In genomic region chr17:73474370-73474988, GRCh38 we compare ENCODE assay signal across 8 cellular contexts.
DNase-seq lines count a peak whose midpoint lies in the region; ATAC-seq and TF ChIP-seq lines count a peak whose summit lies in the region.

No MANE protein-coding gene starts in this region.

- peaks cover 6% of the 10 kb centered on the region; the same call in 2 of the 3 replicates for H3K9me3 Mint-ChIP-seq in GM23338

- H3K27ac Mint-ChIP-seq in GM23338 = no peak overlapping the region

- no peak overlapping the region for H3K4me3 ChIP-seq in MG63
- H3K4me3 ChIP-seq in brain microvascular endothelial cell (ENCODE audit: low read depth, low read length) = no peak overlapping the region
- H3K4me3 ChIP-seq in GM23338 = no peak overlapping the region

- no peak overlapping the region for H3K4me3 Mint-ChIP-seq in GM23338

- no peak overlapping the region for H3K4me2 ChIP-seq in GM23338

- no peaks in the 10 kb centered on the region for H3K27me3 ChIP-seq in MG63
- no peaks in the 10 kb centered on the region for H3K27me3 ChIP-seq in brain microvascular endothelial cell (replicated peaks)
- H3K27me3 ChIP-seq in GM23338 (ENCODE audit: insufficient read depth) = no peaks in the 10 kb centered on the region

- peaks cover 21% of the 10 kb centered on the region for H3K4me1 Mint-ChIP-seq in GM23338

- no peaks in the 10 kb centered on the region for H3K9me2 ChIP-seq in GM23338 (ENCODE audit: insufficient read depth)

- H3K36me3 Mint-ChIP-seq in GM23338 (ENCODE audit: low read depth) = peaks cover 4% of the 10 kb centered on the region; the same call in 2 of the 3 replicates

- H3K27ac ChIP-seq in brain microvascular endothelial cell (no peak overlapping the region), GM23338 (ENCODE audit: low read depth) (no peak overlapping the region)

- H3K79me2 ChIP-seq in GM23338 (replicated peaks; ENCODE audit: insufficient read depth) = no peaks in the 10 kb centered on the region

- no peak for ATAC-seq in GM23338

- no peaks in the 10 kb centered on the region for H3F3A ChIP-seq in GM23338 (replicated peaks; ENCODE audit: low read depth)

- in situ Hi-C loops in brain microvascular endothelial cell (cut with HindIII; ENCODE audit: low pct_ligation_motif_present, low sequenced_read_pairs) = no loop called here

- peaks cover 7% of the 10 kb centered on the region for H3K4me1 ChIP-seq in GM23338 (ENCODE audit: insufficient read depth)

- no peak overlapping the region for H2AFZ ChIP-seq in GM23338

- no peaks in the 10 kb centered on the region for H3K9me3 ChIP-seq in MG63

- no peaks in the 10 kb centered on the region for H4K20me1 ChIP-seq in GM23338 (replicated peaks; ENCODE audit: insufficient read depth)

- peaks cover 2% of the 10 kb centered on the region for H3K27me3 Mint-ChIP-seq in GM23338 (ENCODE audit: insufficient read depth, low read depth, poor library complexity)

- peak; percentile 80 for DNase-seq in COR-L47 (lab: John Stamatoyannopoulos, UW)
- DNase-seq in MG63 = peak; percentile 84
- peak; percentile 80 for DNase-seq in brain microvascular endothelial cell
- DNase-seq in mucosa of gallbladder (ENCODE audit: low spot score) = peak; percentile 90
- no peak for DNase-seq in GM23338 (ENCODE audit: low spot score)
- no peak for DNase-seq in activated naive CD4-positive, alpha-beta T cell treated with Interleukin-2 at 50 U/mL for 16 hours
- no peak for DNase-seq in NCI-H2107 treated with DMSO at 0.1 percent for 48 hours (lab: John Stamatoyannopoulos, UW; ENCODE audit: unreplicated experiment)
- no peak for DNase-seq in HCEC 1CT

- H3K36me3 ChIP-seq in MG63 (no peaks in the 10 kb centered on the region), brain microvascular endothelial cell (replicated peaks) (no peaks in the 10 kb centered on the region), GM23338 (ENCODE audit: insufficient read depth) (no peaks in the 10 kb centered on the region)

- no peak for TF ChIP-seq CTCF in brain microvascular endothelial cell (IDR thresholded peaks at IDR 0.05; ENCODE audit: low read depth, low read length, missing control alignments)
- TF ChIP-seq CTCF in GM23338 (conservative IDR thresholded peaks at IDR 0.05; ENCODE audit: low read depth in 2 of 2) = no peak

TF ChIP-seq in GM23338, 12 proteins besides CTCF, POLR2A, EP300 and RAD21:
- TF ChIP-seq ZNF114 (CRISPR knock-in tag; IDR thresholded peaks at IDR 0.05) = no peak
- no peak for TF ChIP-seq ETS1 (IDR thresholded peaks at IDR 0.05)
- no peak for TF ChIP-seq ZNF331 (CRISPR knock-in tag; IDR thresholded peaks at IDR 0.05; ENCODE audit: low read depth)
- no peak for TF ChIP-seq POLR2AphosphoS5 (IDR thresholded peaks at IDR 0.05; ENCODE audit: low read depth)

Comparison
In these comparisons a context has a peak if more than half of its experiments do, and no peak if none do; other contexts are left out.
1. DNase-seq: peak in COR-L47 (single experiment), MG63 (single experiment), brain microvascular endothelial cell (single experiment) and mucosa of gallbladder (single experiment); none in GM23338 (single experiment), activated naive CD4-positive, alpha-beta T cell treated with Interleukin-2 at 50 U/mL for 16 hours (single experiment), NCI-H2107 treated with DMSO at 0.1 percent for 48 hours (single experiment) and HCEC 1CT (single experiment).